In genomic region chr1:20521960-20522861, GRCh38 we compare ENCODE assay signal across 8 cellular contexts. TPM values are rescaled to one million over a fixed set of nuclear protein-coding genes. Genes with fewer than 3 reads are reported as not detected.
DNase-seq lines count a peak whose midpoint lies in the region; ATAC-seq and TF ChIP-seq lines count a peak whose summit lies in the region.

No MANE protein-coding gene starts in this region.

- peak; percentile 94 for TF ChIP-seq RAD21 in SK-N-SH (IDR thresholded peaks at IDR 0.05; ENCODE audit: low read length)

- POLR2A ChIA-PET in SK-N-SH (lab: Yijun Ruan, JAX) = no interaction called here

- no peak for TF ChIP-seq EP300 in SK-N-SH (IDR thresholded peaks at IDR 0.05; ENCODE audit: borderline replicate concordance in 1 of 2, low read depth in 1 of 2, low read length in 1 of 2)

- WGBS in SK-N-SH (ENCODE audit: low lambda C conversion rate) = 14% methylated on average over 16 of the region's 17 CpGs

- H3K9me3 ChIP-seq in SK-N-SH = no peaks in the 10 kb centered on the region
- H3K9me3 ChIP-seq in upper lobe of right lung = no peaks in the 10 kb centered on the region

- H3K27ac ChIP-seq in SK-N-SH (ENCODE audit: low read depth in 2 of 2, low read length in 1 of 2) = no peak overlapping the region
- no peak overlapping the region for H3K27ac ChIP-seq in upper lobe of right lung

- H3K4me3 ChIP-seq in SK-N-SH (ENCODE audit: low read depth in 2 of 2, low read length in 1 of 2) (peak overlapping the region in 1 of 2 experiments; percentile 48; a peak in 1 of 4 replicates), upper lobe of right lung (no peak overlapping the region)

- no peaks in the 10 kb centered on the region for H4K20me1 ChIP-seq in SK-N-SH (ENCODE audit: insufficient read depth)

- no peaks in the 10 kb centered on the region; a peak in 1 of 4 replicates for H3K4me1 ChIP-seq in SK-N-SH (ENCODE audit: control insufficient read depth in 1 of 2, insufficient read depth in 2 of 2, low read depth in 1 of 2, low read length in 1 of 2)
- H3K4me1 ChIP-seq in upper lobe of right lung = no peaks in the 10 kb centered on the region

- H3K79me2 ChIP-seq in SK-N-SH (ENCODE audit: insufficient read depth) = no peaks in the 10 kb centered on the region

- ATAC-seq in Right ventricle myocardium superior (ENCODE audit: poor library complexity) (peak; percentile 84), upper lobe of right lung (peak; percentile 94), HG03520 (IDR thresholded peaks at IDR 0.05; ENCODE audit: unreplicated experiment) (no peak)

- H3K9ac ChIP-seq in SK-N-SH = no peak overlapping the region

- peak overlapping the region; percentile 41; the same call in 1 of the 2 replicates for H3K4me2 ChIP-seq in SK-N-SH

- H3K36me3 ChIP-seq in SK-N-SH (replicated peaks in 1 of 2; ENCODE audit: control insufficient read depth in 1 of 2, insufficient read depth in 2 of 2, low read length in 1 of 2) (no peaks in the 10 kb centered on the region), upper lobe of right lung (no peaks in the 10 kb centered on the region)

- no peaks in the 10 kb centered on the region for H3F3A ChIP-seq in SK-N-SH (replicated peaks; ENCODE audit: insufficient read depth)

- H3K27me3 ChIP-seq in SK-N-SH (ENCODE audit: insufficient read depth) = peaks cover 25% of the 10 kb centered on the region; the same call in 1 of the 2 replicates
- no peaks in the 10 kb centered on the region for H3K27me3 ChIP-seq in upper lobe of right lung

- intact Hi-C loops in Right ventricle myocardium superior (cut with DNase I) (loop anchor here (5.0 kb wide), 1 partner anchor 120 kb away; no protein-coding TSS in a partner anchor), upper lobe of right lung (cut with DNase I) (loop anchor here (5.0 kb wide), 1 partner anchor 120 kb away; no protein-coding TSS in a partner anchor)

- no peaks in the 10 kb centered on the region for H3K9me2 ChIP-seq in SK-N-SH

- H2AFZ ChIP-seq in SK-N-SH (ENCODE audit: low read depth) = no peak overlapping the region

- TF ChIP-seq CTCF in SK-N-SH (IDR thresholded peaks at IDR 0.05) = peak; percentile 95
- TF ChIP-seq CTCF in upper lobe of right lung (IDR thresholded peaks at IDR 0.05) = peak; percentile 84

- CTCF ChIA-PET in SK-N-SH (lab: Yijun Ruan, JAX) = interaction anchor here (0.6 to 3.8 kb wide), 17 partner anchors 9 to 673 kb away, joined by 3 to 49 read pairs (median 4); partner anchors contain the start of genes FAM43B, MUL1 and PINK1

- DNase-seq in ELR (ENCODE audit: low read depth) = peak; percentile 86
- peak; percentile 60 for DNase-seq in MV-4-11 (lab: John Stamatoyannopoulos, UW)
- peak; percentile 69 for DNase-seq in SK-N-SH
- peak; percentile 62 for DNase-seq in activated naive CD4-positive, alpha-beta T cell treated with anti-CD3 and anti-CD28 coated beads, Interleukin-2, amount 50 U/mL, for 16 hours
- DNase-seq in Right ventricle myocardium superior = peak; percentile 60
- peak; percentile 73 for DNase-seq in pons (ENCODE audit: low spot score)
- peak; percentile 66 for DNase-seq in upper lobe of right lung

TF ChIP-seq in SK-N-SH, 30 proteins besides CTCF, POLR2A, EP300 and RAD21:
- TF ChIP-seq SIN3A (IDR thresholded peaks at IDR 0.05; ENCODE audit: borderline replicate concordance, low read depth, low read length) (no peak), NFIC (IDR thresholded peaks at IDR 0.05; ENCODE audit: borderline replicate concordance) (no peak), SMC3 (IDR thresholded peaks at IDR 0.05; ENCODE audit: low read depth, low read length) (peak; percentile 95)

RNA-seq across cellular contexts. Expression of gene MUL1, which starts 14.3 kb away (rescaled TPM):
- polyA plus RNA-seq in SK-N-SH (2012; rRNA removed) = 22.8 and 26.4 TPM in 2 replicates
- 13.8 and 20.8 TPM in 2 replicates for polyA plus RNA-seq in SK-N-SH (2012; cell fraction: cytosol; rRNA removed)
- polyA plus RNA-seq in SK-N-SH (2012; cell fraction: nucleus; rRNA removed) = 12.8 and 16.0 TPM in 2 replicates
- 42.1 TPM for total RNA-seq in Right ventricle myocardium superior
- 34.5 TPM for total RNA-seq in upper lobe of right lung

RNA-seq across cellular contexts. Expression of gene FAM43B, which starts 30.2 kb away (rescaled TPM):
- polyA plus RNA-seq in SK-N-SH (2012; rRNA removed) = not detected in 2 replicates
- 0.01 TPM in 1 of 2 replicates, not detected in the other for polyA plus RNA-seq in SK-N-SH (2012; cell fraction: cytosol; rRNA removed)
- 0.07 TPM in 1 of 2 replicates, not detected in the other for polyA plus RNA-seq in SK-N-SH (2012; cell fraction: nucleus; rRNA removed)
- total RNA-seq in Right ventricle myocardium superior (3.0 TPM), upper lobe of right lung (0.20 TPM)

RNA-seq across cellular contexts. Expression of gene CAMK2N1, which starts 36.2 kb away (rescaled TPM):
- polyA plus RNA-seq in SK-N-SH (2012; rRNA removed) = 2.8 and 5.3 TPM in 2 replicates
- polyA plus RNA-seq in SK-N-SH (2012; cell fraction: cytosol; rRNA removed) = 8.4 and 9.9 TPM in 2 replicates
- 1.3 and 1.6 TPM in 2 replicates for polyA plus RNA-seq in SK-N-SH (2012; cell fraction: nucleus; rRNA removed)
- total RNA-seq in Right ventricle myocardium superior (10.0 TPM), upper lobe of right lung (73.6 TPM)
